Comparison of ENCODE assay signal across 1 cellular context in genomic region chr17:82848022-82848592, GRCh38.
TF ChIP-seq lines count a peak whose summit lies in the region.

No MANE protein-coding gene starts in this region.

TF ChIP-seq in H1, 55 proteins besides CTCF, POLR2A, EP300 and RAD21 (continued from another document):
- TF ChIP-seq RBBP5 (IDR thresholded peaks at IDR 0.05; ENCODE audit: borderline replicate concordance, low read depth, low read length) (no peak), CBX5 (IDR thresholded peaks at IDR 0.05; ENCODE audit: low read depth, low read length) (no peak), SP1 (IDR thresholded peaks at IDR 0.05; ENCODE audit: low read depth, low read length) (no peak), KDM4A (IDR thresholded peaks at IDR 0.05; ENCODE audit: low read depth, low read length, severe bottlenecking) (no peak), NRF1 (IDR thresholded peaks at IDR 0.05; ENCODE audit: low read depth, low read length) (no peak), FOSL1 (IDR thresholded peaks at IDR 0.05; ENCODE audit: insufficient read depth, low read depth, low read length) (no peak), MAFK (IDR thresholded peaks at IDR 0.05; ENCODE audit: low read depth, low read length) (no peak), EZH2 (IDR thresholded peaks at IDR 0.05; ENCODE audit: low read depth, low read length, severe bottlenecking) (no peak), YY1 (IDR thresholded peaks at IDR 0.05; ENCODE audit: low read depth, low read length) (no peak), BACH1 (IDR thresholded peaks at IDR 0.05; ENCODE audit: low read length) (no peak), CTBP2 (IDR thresholded peaks at IDR 0.05; ENCODE audit: borderline replicate concordance, insufficient read depth, insufficient read length, low read length) (no peak), CREB1 (IDR thresholded peaks at IDR 0.05) (no peak), HDAC6 (IDR thresholded peaks at IDR 0.05; ENCODE audit: low read depth, low read length) (no peak), CEBPB (IDR thresholded peaks at IDR 0.05; ENCODE audit: low read depth, low read length) (no peak), TAF7 (optimal IDR thresholded peaks at IDR 0.05; ENCODE audit: borderline replicate concordance, low read depth, low read length) (no peak), RFX5 (IDR thresholded peaks at IDR 0.05; ENCODE audit: borderline replicate concordance, low read depth, low read length) (no peak), PHF8 (conservative IDR thresholded peaks at IDR 0.05; ENCODE audit: low read depth, low read length) (no peak)
TF ChIP-seq in H1: peak in this region for 0.
